In the genomic region with DNA sequence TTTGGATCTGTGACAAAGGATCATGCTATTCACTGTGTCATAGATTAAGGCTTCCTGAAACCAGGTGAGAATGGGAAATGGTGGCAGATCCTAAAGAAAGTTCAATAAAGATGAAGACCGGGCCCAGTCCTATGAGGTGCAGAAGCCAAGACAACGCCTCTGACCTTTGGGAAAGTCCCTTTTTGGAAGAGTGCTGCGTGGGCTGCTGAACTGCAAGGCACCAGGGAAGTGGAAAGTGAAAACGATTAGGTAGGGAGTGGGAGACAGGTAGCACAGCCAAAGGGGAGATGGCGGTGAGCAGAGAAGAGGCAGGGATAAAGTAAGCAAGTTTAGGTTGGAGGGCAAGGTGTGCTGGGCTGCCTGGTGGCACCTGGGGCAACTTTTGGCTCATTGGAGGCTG, we compare ENCODE assay signal across 13 cellular contexts. TPM values are rescaled to one million over a fixed set of nuclear protein-coding genes. Genes with fewer than 3 reads are reported as not detected.
DNase-seq lines count a peak whose midpoint lies in the region; ATAC-seq and TF ChIP-seq lines count a peak whose summit lies in the region.
"Had no signal": no experiment of that assay in that cellular context is flagged by ENCODE, and none has a peak within 500 bp of the region (broad histone marks: within the 10 kb centered on the region; RNA-seq: fewer than 3 reads in every experiment).

No MANE protein-coding gene starts in this region.

- peaks cover 19% of the 10 kb centered on the region for H3K36me3 Mint-ChIP-seq in activated T-cell treated with anti-CD3 and anti-CD28 coated beads, Interleukin-2, amount 50 U/mL, for 4 hours (ENCODE audit: insufficient read depth)
- peaks cover 0 to 34% (median 24%) of the 10 kb centered on the region in 3 donors for H3K36me3 Mint-ChIP-seq in CD8-positive, alpha-beta memory T cell
- peaks cover 9 to 21% of the 10 kb centered on the region in 2 donors for H3K36me3 Mint-ChIP-seq in stimulated activated naive B cell treated with anti-CD40 and anti-IgM and Interleukin-4, amounts not matched to agents 10 μg/mL and 1 μg/mL and 100 μg/mL, for 72 hours

- no peak for TF ChIP-seq POLR2A in esophagus muscularis mucosa (IDR thresholded peaks at IDR 0.05; ENCODE audit: low read depth)

- H3K36me3 ChIP-seq in CD8-positive, alpha-beta memory T cell (ENCODE audit: insufficient read depth, low read length), result no peaks in the 10 kb centered on the region
- H3K36me3 ChIP-seq in esophagus muscularis mucosa, result no peaks in the 10 kb centered on the region

- peak; percentile 58 to 73 for ATAC-seq in activated T-cell treated with anti-CD3 and anti-CD28 coated beads, Interleukin-2, amount 50 U/mL, for 4 hours
- ATAC-seq in stimulated activated naive B cell treated with anti-CD40 and anti-IgM and Interleukin-4, amounts not matched to agents 10 μg/mL and 1 μg/mL and 100 μg/mL, for 72 hours (replicated peaks), result peak; percentile 38 to 57
- ATAC-seq: body of pancreas had no signal

- no peaks in the 10 kb centered on the region for H3K9me3 Mint-ChIP-seq in activated T-cell treated with anti-CD3 and anti-CD28 coated beads, Interleukin-2, amount 50 U/mL, for 4 hours
- no peaks in the 10 kb centered on the region for H3K9me3 Mint-ChIP-seq in CD8-positive, alpha-beta memory T cell
- H3K9me3 Mint-ChIP-seq in stimulated activated naive B cell treated with anti-CD40 and anti-IgM and Interleukin-4, amounts not matched to agents 10 μg/mL and 1 μg/mL and 100 μg/mL, for 72 hours, result no peaks in the 10 kb centered on the region
- H3K9me3 Mint-ChIP-seq: T-helper 2 cell treated with Interferon-gamma antibody and Interleukin-4, amounts not matched to agents 5 μg/mL and 100 μg/mL, for 36 hours had no signal

- H3K27ac Mint-ChIP-seq in CD8-positive, alpha-beta memory T cell, result peak overlapping the region; percentile 2 to 88 (median 61)
- no peak overlapping the region for H3K27ac Mint-ChIP-seq in stimulated activated naive B cell treated with anti-CD40 and anti-IgM and Interleukin-4, amounts not matched to agents 10 μg/mL and 1 μg/mL and 100 μg/mL, for 72 hours
- H3K27ac Mint-ChIP-seq: T-helper 2 cell treated with Interferon-gamma antibody and Interleukin-4, amounts not matched to agents 5 μg/mL and 100 μg/mL, for 36 hours had no signal

- no peaks in the 10 kb centered on the region for H3K9me3 ChIP-seq in CD8-positive, alpha-beta memory T cell (ENCODE audit: low read length)
- no peaks in the 10 kb centered on the region for H3K9me3 ChIP-seq in esophagus muscularis mucosa
- H3K9me3 ChIP-seq: body of pancreas had no signal

- DNase-seq in activated T-cell treated with anti-CD3 and anti-CD28 coated beads, Interleukin-2, amount 50 U/mL, for 4 hours, result no peak
- DNase-seq in activated T-cell treated with anti-CD3 and anti-CD28 coated beads, Interleukin-2, amount 50 U/mL, for 1 hour, result no peak
- no peak for DNase-seq in CD8-positive, alpha-beta memory T cell
- no peak for DNase-seq in esophagus muscularis mucosa (ENCODE audit: extremely low spot score)
- no peak for DNase-seq in stimulated activated naive B cell treated with anti-CD40 and anti-IgM and Interleukin-4, amounts not matched to agents 10 μg/mL and 1 μg/mL and 100 μg/mL, for 72 hours
- no peak for DNase-seq in NCI-H1048 (lab: John Stamatoyannopoulos, UW)
- DNase-seq in putamen (ENCODE audit: low spot score), result no peak
- DNase-seq in 8988T, result no peak
- DNase-seq: activated gamma-delta T cell, body of pancreas, mesendoderm, NCI-H1436 had no signal

- H3K4me3 ChIP-seq in CD8-positive, alpha-beta memory T cell (ENCODE audit: low read length), result no peak overlapping the region
- no peak overlapping the region for H3K4me3 ChIP-seq in esophagus muscularis mucosa
- H3K4me3 ChIP-seq: body of pancreas had no signal

- intact Hi-C loops in esophagus muscularis mucosa (cut with DNase I), result no loop called here

- no peak for TF ChIP-seq EP300 in esophagus muscularis mucosa (IDR thresholded peaks at IDR 0.05)

- no peak overlapping the region for H3K27ac ChIP-seq in CD8-positive, alpha-beta memory T cell (ENCODE audit: low read depth, low read length)
- peak overlapping the region; percentile 60 to 79 (median 76) for H3K27ac ChIP-seq in esophagus muscularis mucosa (replicated peaks in 1 of 4)
- H3K27ac ChIP-seq: body of pancreas had no signal

- H3K4me3 Mint-ChIP-seq in activated T-cell treated with anti-CD3 and anti-CD28 coated beads, Interleukin-2, amount 50 U/mL, for 4 hours, result no peak overlapping the region
- H3K4me3 Mint-ChIP-seq in CD8-positive, alpha-beta memory T cell, result peak overlapping the region in 6 of 7 donors; percentile 8 to 62 (median 36)
- H3K4me3 Mint-ChIP-seq in stimulated activated naive B cell treated with anti-CD40 and anti-IgM and Interleukin-4, amounts not matched to agents 10 μg/mL and 1 μg/mL and 100 μg/mL, for 72 hours, result no peak overlapping the region
- H3K4me3 Mint-ChIP-seq: T-helper 2 cell treated with Interferon-gamma antibody and Interleukin-4, amounts not matched to agents 5 μg/mL and 100 μg/mL, for 36 hours had no signal

- peaks cover 33% of the 10 kb centered on the region for H3K4me1 ChIP-seq in CD8-positive, alpha-beta memory T cell (ENCODE audit: insufficient read depth, low read length)
- peaks cover 95 to 100% (median 100%) of the 10 kb centered on the region in 4 donors for H3K4me1 ChIP-seq in esophagus muscularis mucosa

- CTCF ChIA-PET in CD8-positive, alpha-beta memory T cell (lab: Charles Lee), result interaction anchor here (1.6 kb wide), 1 partner anchor 8 kb away, joined by 4 read pairs; no protein-coding TSS in a partner anchor

- WGBS in esophagus muscularis mucosa, result 87% methylated on average over 5 of the region's 5 CpGs

- TF ChIP-seq CTCF in esophagus muscularis mucosa (IDR thresholded peaks at IDR 0.05), result no peak

- POLR2A ChIA-PET in CD8-positive, alpha-beta memory T cell (lab: Charles Lee), result no interaction called here

- H3K27me3 ChIP-seq in CD8-positive, alpha-beta memory T cell (ENCODE audit: insufficient read depth, low read length, poor library complexity, severe bottlenecking), result no peaks in the 10 kb centered on the region
- H3K27me3 ChIP-seq in esophagus muscularis mucosa, result no peaks in the 10 kb centered on the region
- H3K27me3 ChIP-seq: body of pancreas had no signal

- H3K27me3 Mint-ChIP-seq in activated T-cell treated with anti-CD3 and anti-CD28 coated beads, Interleukin-2, amount 50 U/mL, for 4 hours (ENCODE audit: low read depth), result no peaks in the 10 kb centered on the region
- H3K27me3 Mint-ChIP-seq in CD8-positive, alpha-beta memory T cell, result no peaks in the 10 kb centered on the region
- no peaks in the 10 kb centered on the region for H3K27me3 Mint-ChIP-seq in stimulated activated naive B cell treated with anti-CD40 and anti-IgM and Interleukin-4, amounts not matched to agents 10 μg/mL and 1 μg/mL and 100 μg/mL, for 72 hours

- H3K4me1 Mint-ChIP-seq in activated T-cell treated with anti-CD3 and anti-CD28 coated beads, Interleukin-2, amount 50 U/mL, for 4 hours (ENCODE audit: low read depth), result peaks cover 58% of the 10 kb centered on the region
- H3K4me1 Mint-ChIP-seq in CD8-positive, alpha-beta memory T cell, result peaks cover 73 to 99% (median 97%) of the 10 kb centered on the region in 3 donors
- peaks cover 30 to 49% of the 10 kb centered on the region in 2 donors for H3K4me1 Mint-ChIP-seq in stimulated activated naive B cell treated with anti-CD40 and anti-IgM and Interleukin-4, amounts not matched to agents 10 μg/mL and 1 μg/mL and 100 μg/mL, for 72 hours

RNA-seq across cellular contexts. Expression of a gene that starts 16.3 kb away (rescaled TPM):
- total RNA-seq in activated T-cell treated with anti-CD3 and anti-CD28 coated beads, Interleukin-2, amount 50 U/mL, for 4 hours, result 10 to 100 TPM; 10.3 to 11.7 (median 11.4) TPM
- total RNA-seq in CD8-positive, alpha-beta memory T cell, result 10 to 100 TPM; 17.7 to 17.8 TPM
- polyA plus RNA-seq in CD8-positive, alpha-beta memory T cell, result 15.9 TPM
- 100 to 1,000 TPM in 2 of 4 donors, 10 to 100 TPM in 2; 92.8 to 132 (median 101) TPM for total RNA-seq in esophagus muscularis mucosa

Comparison
In these comparisons a context has a peak if more than half of its experiments do, and no peak if none do; other contexts are left out.
1. H3K4me3 Mint-ChIP-seq: peak in CD8-positive, alpha-beta memory T cell (6 of 7); none in activated T-cell treated with anti-CD3 and anti-CD28 coated beads, Interleukin-2, amount 50 U/mL, for 4 hours (single experiment) and stimulated activated naive B cell treated with anti-CD40 and anti-IgM and Interleukin-4, amounts not matched to agents 10 μg/mL and 1 μg/mL and 100 μg/mL, for 72 hours (0 of 2).
2. RNA of a gene that starts 16.3 kb away (total RNA-seq): 92.8 to 132 TPM in esophagus muscularis mucosa; 17.7 to 17.8 TPM in CD8-positive, alpha-beta memory T cell and 10.3 to 11.7 TPM in activated T-cell treated with anti-CD3 and anti-CD28 coated beads, Interleukin-2, amount 50 U/mL, for 4 hours; every median in the first group is over 4 times any median in the second.